ENCODE assay signal across 23 cellular contexts in genomic region chr20:46701556-46701955, GRCh38. TPM values are rescaled to one million over a fixed set of nuclear protein-coding genes. Genes with fewer than 3 reads are reported as not detected.
"Had no signal": no experiment of that assay in that cellular context is flagged by ENCODE, and none has a peak within 500 bp of the region (broad histone marks: within the 10 kb centered on the region; RNA-seq: fewer than 3 reads in every experiment).

No MANE protein-coding gene starts in this region.

- H3K9me3 ChIP-seq: body of pancreas, esophagus muscularis mucosa had no signal

- H3K27me3 ChIP-seq: body of pancreas, right atrium auricular region had no signal

- H3K4me1 ChIP-seq: body of pancreas, esophagus muscularis mucosa, right atrium auricular region had no signal

- H3K4me3 Mint-ChIP-seq: activated T-cell treated with anti-CD3 and anti-CD28 coated beads, Interleukin-2, amount 50 U/mL, for 4 hours; immature natural killer cell; nephron had no signal

- H3K4me3 ChIP-seq: body of pancreas, coronary artery, esophagus muscularis mucosa, right atrium auricular region had no signal

- DNase-seq: activated CD4-positive, alpha-beta T cell treated with anti-CD3 and anti-CD28 coated beads, Interleukin-2, amount 50 U/mL, for 4 hours; activated CD4-positive, CD25-positive, alpha-beta regulatory T cell treated with anti-CD3 and anti-CD28 coated beads, Interleukin-2, amount 50 U/mL, for 72 hours; activated effector memory CD4-positive, alpha-beta T cell treated with anti-CD3 and anti-CD28 coated beads, Interleukin-2, amount 50 U/mL, for 16 hours; activated T-cell treated with anti-CD3 and anti-CD28 coated beads, Interleukin-2, amount 50 U/mL, for 4 hours; amygdala; body of pancreas; caudate nucleus; effector CD4-positive, alpha-beta T cell; foreskin melanocyte; immature natural killer cell; occipital lobe; small intestine; stimulated activated CD4-positive, alpha-beta T cell treated with anti-CD3 and anti-CD28 coated beads, Interleukin-4, amount 100 ng/mL, for 4 hours; stimulated activated CD8-positive, alpha-beta memory T cell treated with anti-CD3 and anti-CD28 coated beads, Interleukin-4, amount 100 ng/mL, for 48 hours; stimulated activated naive CD4-positive, alpha-beta T cell treated with Interleukin-2 at 50 U/mL for 16 hours; T-helper 1 cell; trophoblast cell had no signal

- H3K27ac ChIP-seq: body of pancreas, coronary artery, esophagus muscularis mucosa, right atrium auricular region had no signal

- H3K4me1 Mint-ChIP-seq: immature natural killer cell, nephron had no signal

- ATAC-seq: activated naive CD4-positive, alpha-beta T cell treated with anti-CD3 and anti-CD28 coated beads, Interleukin-2, amount 50 U/mL, for 72 hours; activated T-cell treated with anti-CD3 and anti-CD28 coated beads, Interleukin-2, amount 50 U/mL, for 4 hours; body of pancreas had no signal

- H3K27ac Mint-ChIP-seq: activated naive CD4-positive, alpha-beta T cell treated with anti-CD3 and anti-CD28 coated beads, Interleukin-2, amount 50 U/mL, for 72 hours; immature natural killer cell; nephron; progenitor cell of endocrine pancreas had no signal

- H3K36me3 Mint-ChIP-seq: immature natural killer cell had no signal

- H3K36me3 ChIP-seq: esophagus muscularis mucosa, right atrium auricular region had no signal

RNA-seq across cellular contexts. Expression of gene SLC2A10, which starts 7.9 kb away (rescaled TPM):
- total RNA-seq: activated T-cell treated with anti-CD3 and anti-CD28 coated beads, Interleukin-2, amount 50 U/mL, for 4 hours had no signal

RNA-seq across cellular contexts. Expression of gene SLC13A3, which starts 50.3 kb away (rescaled TPM):
- total RNA-seq: activated naive CD4-positive, alpha-beta T cell treated with anti-CD3 and anti-CD28 coated beads, Interleukin-2, amount 50 U/mL, for 72 hours had no signal
